8 cellular contexts compared by ENCODE assay signal in the genomic region with DNA sequence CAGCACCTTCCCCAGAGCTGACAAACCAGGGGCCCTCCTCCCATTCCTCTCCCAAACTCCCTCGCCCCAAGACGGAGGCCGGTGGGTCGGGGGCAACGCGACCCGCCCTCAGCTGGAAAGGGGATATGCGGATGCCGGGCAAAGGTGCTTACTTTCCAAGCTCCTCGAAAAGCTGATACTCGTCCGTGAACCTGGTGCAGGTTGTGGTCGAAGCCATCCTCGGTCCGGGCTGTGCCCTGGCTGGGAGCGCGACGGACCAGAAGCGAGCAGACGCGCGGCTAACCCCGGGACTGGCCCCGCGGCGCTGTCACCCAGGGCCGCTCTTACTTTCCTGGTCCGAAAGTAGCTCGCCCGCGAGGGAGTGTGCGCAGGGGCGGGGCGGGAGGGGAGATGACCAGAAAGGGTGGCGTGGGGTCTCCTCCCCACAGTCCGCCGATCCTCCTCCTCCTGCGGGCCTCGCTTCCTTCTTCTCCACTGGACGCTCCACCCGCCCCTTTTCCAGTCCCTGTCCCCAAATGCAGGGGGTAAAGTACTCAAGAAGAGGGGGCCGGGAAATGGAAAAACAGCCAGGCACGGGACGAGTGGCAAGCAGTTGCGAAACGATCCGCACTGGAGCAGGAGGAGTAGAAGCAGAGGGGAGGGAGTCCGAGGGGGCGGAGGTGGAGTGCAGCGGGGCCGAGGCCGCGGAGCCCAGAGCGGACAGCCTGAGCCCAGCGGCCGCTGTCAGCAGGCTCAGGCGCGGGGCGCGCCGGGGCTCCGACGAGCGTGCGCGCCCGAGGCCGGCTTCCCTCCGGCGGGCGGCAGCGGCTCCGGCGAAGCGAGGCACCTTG. TPM values are rescaled to one million over a fixed set of nuclear protein-coding genes. Genes with fewer than 3 reads are reported as not detected.
A peak's percentile ranks its signal among the peaks of the same experiment; 100 is the strongest.
DNase-seq lines count a peak whose midpoint lies in the region; ATAC-seq and TF ChIP-seq lines count a peak whose summit lies in the region.

No MANE protein-coding gene starts in this region.

- H3K4me1 ChIP-seq in OCI-LY1 (ENCODE audit: insufficient read depth, low read length, severe bottlenecking) (peaks cover 40% of the 10 kb centered on the region), stomach smooth muscle (ENCODE audit: control insufficient read depth, insufficient read depth, low read length) (no peaks in the 10 kb centered on the region)

- H3K4me3 Mint-ChIP-seq in activated T-helper 2 cell treated with anti-CD3 and anti-CD28 coated beads, Interferon-gamma antibody, Interleukin-2, Interleukin-4, amounts not matched to agents 10 μg/mL and 5 μg/mL and 100 μg/mL, durations not matched to agents 14 hours and 24 hours and 36 hours (ENCODE audit: low read depth), result peak overlapping the region; percentile 93
- H3K4me3 Mint-ChIP-seq in naive thymus-derived CD8-positive, alpha-beta T cell, result peak overlapping the region; percentile 84 to 99 (median 98)

- intact Hi-C loops in activated T-helper 2 cell treated with anti-CD3 and anti-CD28 coated beads, Interferon-gamma antibody, Interleukin-2, Interleukin-4, amounts not matched to agents 10 μg/mL and 5 μg/mL and 100 μg/mL, durations not matched to agents 14 hours and 24 hours and 36 hours (cut with micrococcal nuclease), result loop anchor here (5.0 kb wide), 1 partner anchor 614 kb away; no protein-coding TSS in a partner anchor

- H4K20me1 ChIP-seq in OCI-LY1 (ENCODE audit: insufficient read depth, low read length), result no peaks in the 10 kb centered on the region

- DNase-seq in AG10803 (ENCODE audit: low read depth) (peak; percentile 83), fibroblast of peridontal ligament (ENCODE audit: extremely low read depth) (peak; percentile 77)
- DNase-seq in activated T-helper 2 cell treated with anti-CD3 and anti-CD28 coated beads, Interferon-gamma antibody, Interleukin-2, Interleukin-4, amounts not matched to agents 10 μg/mL and 5 μg/mL and 100 μg/mL, durations not matched to agents 14 hours and 24 hours and 36 hours (ENCODE audit: low spot score), result no peak
- peak in 6 of 10 donors; percentile 1 to 66 (median 42) for DNase-seq in naive thymus-derived CD8-positive, alpha-beta T cell

- no peaks in the 10 kb centered on the region for H3F3A ChIP-seq in OCI-LY1 (ENCODE audit: insufficient read depth, low read length)

- H3K9me3 ChIP-seq in OCI-LY1 (ENCODE audit: low read length), result no peaks in the 10 kb centered on the region
- H3K9me3 ChIP-seq in stomach smooth muscle (ENCODE audit: control insufficient read depth in 2 of 2, low read length in 2 of 2), result no peaks in the 10 kb centered on the region

- peak overlapping the region; percentile 92 for H3K27ac Mint-ChIP-seq in activated T-helper 2 cell treated with anti-CD3 and anti-CD28 coated beads, Interferon-gamma antibody, Interleukin-2, Interleukin-4, amounts not matched to agents 10 μg/mL and 5 μg/mL and 100 μg/mL, durations not matched to agents 14 hours and 24 hours and 36 hours
- peak overlapping the region; percentile 92 to 99 (median 98) for H3K27ac Mint-ChIP-seq in naive thymus-derived CD8-positive, alpha-beta T cell

- TF ChIP-seq CTCF in AG10803 (conservative IDR thresholded peaks at IDR 0.05; ENCODE audit: low read length), result no peak
- TF ChIP-seq CTCF in OCI-LY1 (IDR thresholded peaks at IDR 0.05; ENCODE audit: low read length), result no peak

- H3K79me2 ChIP-seq in OCI-LY1 (ENCODE audit: insufficient read depth, low read length), result peaks cover 48% of the 10 kb centered on the region

- H3K27me3 ChIP-seq in OCI-LY1 (ENCODE audit: insufficient read depth, low read length), result no peaks in the 10 kb centered on the region
- H3K27me3 ChIP-seq in stomach smooth muscle (ENCODE audit: control insufficient read depth in 1 of 2, insufficient read depth in 2 of 2, low read length in 2 of 2), result no peaks in the 10 kb centered on the region

- no peaks in the 10 kb centered on the region for H3K9me2 ChIP-seq in OCI-LY1 (ENCODE audit: low read depth, low read length)

- ATAC-seq in GM18870 (IDR thresholded peaks at IDR 0.05; ENCODE audit: unreplicated experiment) (peak; percentile 1), HG03066 (IDR thresholded peaks at IDR 0.05; ENCODE audit: low read depth, unreplicated experiment) (peak; percentile 23)
- ATAC-seq in naive thymus-derived CD8-positive, alpha-beta T cell, result peak in 1 of 2 donors; percentile 22

- H3K27ac ChIP-seq in OCI-LY1 (ENCODE audit: low read depth, low read length, poor library complexity, severe bottlenecking) (peak overlapping the region; percentile 98), stomach smooth muscle (ENCODE audit: low read length) (peak overlapping the region; percentile 92)

- no peak overlapping the region for H2AFZ ChIP-seq in OCI-LY1 (ENCODE audit: low read length)

- peaks cover 33% of the 10 kb centered on the region for H3K36me3 Mint-ChIP-seq in activated T-helper 2 cell treated with anti-CD3 and anti-CD28 coated beads, Interferon-gamma antibody, Interleukin-2, Interleukin-4, amounts not matched to agents 10 μg/mL and 5 μg/mL and 100 μg/mL, durations not matched to agents 14 hours and 24 hours and 36 hours (ENCODE audit: low read depth)
- peaks cover 0 to 19% (median 2%) of the 10 kb centered on the region in 3 donors for H3K36me3 Mint-ChIP-seq in naive thymus-derived CD8-positive, alpha-beta T cell

- H3K27me3 Mint-ChIP-seq in activated T-helper 2 cell treated with anti-CD3 and anti-CD28 coated beads, Interferon-gamma antibody, Interleukin-2, Interleukin-4, amounts not matched to agents 10 μg/mL and 5 μg/mL and 100 μg/mL, durations not matched to agents 14 hours and 24 hours and 36 hours (ENCODE audit: low read depth), result no peaks in the 10 kb centered on the region
- peaks cover 0 to 2% (median 0%) of the 10 kb centered on the region in 5 donors for H3K27me3 Mint-ChIP-seq in naive thymus-derived CD8-positive, alpha-beta T cell

- peak overlapping the region; percentile 67 for H3K4me2 ChIP-seq in OCI-LY1 (ENCODE audit: low read length)

- POLR2A ChIA-PET in naive thymus-derived CD8-positive, alpha-beta T cell (lab: Charles Lee), result interaction anchor here (0.9 to 1.7 kb wide), 6 partner anchors 12 to 214 kb away, joined by 3 to 12 read pairs (median 6); no protein-coding TSS in a partner anchor

- no peaks in the 10 kb centered on the region for H3K9me3 Mint-ChIP-seq in activated T-helper 2 cell treated with anti-CD3 and anti-CD28 coated beads, Interferon-gamma antibody, Interleukin-2, Interleukin-4, amounts not matched to agents 10 μg/mL and 5 μg/mL and 100 μg/mL, durations not matched to agents 14 hours and 24 hours and 36 hours
- no peaks in the 10 kb centered on the region for H3K9me3 Mint-ChIP-seq in naive thymus-derived CD8-positive, alpha-beta T cell

- H3K36me3 ChIP-seq in OCI-LY1 (ENCODE audit: insufficient read depth, low read length) (peaks cover 27% of the 10 kb centered on the region; the same call in 1 of the 2 replicates), stomach smooth muscle (ENCODE audit: control insufficient read depth in 2 of 2, insufficient read depth in 2 of 2, low read length in 2 of 2) (no peaks in the 10 kb centered on the region)

- peaks cover 49% of the 10 kb centered on the region for H3K4me1 Mint-ChIP-seq in activated T-helper 2 cell treated with anti-CD3 and anti-CD28 coated beads, Interferon-gamma antibody, Interleukin-2, Interleukin-4, amounts not matched to agents 10 μg/mL and 5 μg/mL and 100 μg/mL, durations not matched to agents 14 hours and 24 hours and 36 hours (ENCODE audit: low read depth)
- H3K4me1 Mint-ChIP-seq in naive thymus-derived CD8-positive, alpha-beta T cell, result peaks cover 10 to 50% (median 40%) of the 10 kb centered on the region in 4 donors

- H3K4me3 ChIP-seq in AG10803 (ENCODE audit: low read length) (peak overlapping the region; percentile 88), OCI-LY1 (ENCODE audit: low read depth, low read length, poor library complexity, severe bottlenecking) (peak overlapping the region; percentile 91), stomach smooth muscle (ENCODE audit: low read length in 2 of 2) (peak overlapping the region; percentile 95 to 96)

- H3K9ac ChIP-seq in OCI-LY1 (ENCODE audit: low read length) (peak overlapping the region; percentile 95), stomach smooth muscle (ENCODE audit: low read length in 2 of 2) (peak overlapping the region; percentile 90 to 93)

RNA-seq across cellular contexts. Expression of gene CAMK2D, which starts 0.5 kb away (rescaled TPM):
- 58.4 and 61.3 TPM in 2 replicates for total RNA-seq in activated T-helper 2 cell treated with anti-CD3 and anti-CD28 coated beads, Interferon-gamma antibody, Interleukin-2, Interleukin-4, amounts not matched to agents 10 μg/mL and 5 μg/mL and 100 μg/mL, durations not matched to agents 14 hours and 24 hours and 36 hours
- total RNA-seq in naive thymus-derived CD8-positive, alpha-beta T cell, result 10 to 100 TPM; 33.9 to 40.8 TPM
- 10 to 100 TPM; 10.4 to 12.0 (median 11.4) TPM for polyA plus RNA-seq in naive thymus-derived CD8-positive, alpha-beta T cell
